ENCODE assay signal across 8 cellular contexts in the genomic region with DNA sequence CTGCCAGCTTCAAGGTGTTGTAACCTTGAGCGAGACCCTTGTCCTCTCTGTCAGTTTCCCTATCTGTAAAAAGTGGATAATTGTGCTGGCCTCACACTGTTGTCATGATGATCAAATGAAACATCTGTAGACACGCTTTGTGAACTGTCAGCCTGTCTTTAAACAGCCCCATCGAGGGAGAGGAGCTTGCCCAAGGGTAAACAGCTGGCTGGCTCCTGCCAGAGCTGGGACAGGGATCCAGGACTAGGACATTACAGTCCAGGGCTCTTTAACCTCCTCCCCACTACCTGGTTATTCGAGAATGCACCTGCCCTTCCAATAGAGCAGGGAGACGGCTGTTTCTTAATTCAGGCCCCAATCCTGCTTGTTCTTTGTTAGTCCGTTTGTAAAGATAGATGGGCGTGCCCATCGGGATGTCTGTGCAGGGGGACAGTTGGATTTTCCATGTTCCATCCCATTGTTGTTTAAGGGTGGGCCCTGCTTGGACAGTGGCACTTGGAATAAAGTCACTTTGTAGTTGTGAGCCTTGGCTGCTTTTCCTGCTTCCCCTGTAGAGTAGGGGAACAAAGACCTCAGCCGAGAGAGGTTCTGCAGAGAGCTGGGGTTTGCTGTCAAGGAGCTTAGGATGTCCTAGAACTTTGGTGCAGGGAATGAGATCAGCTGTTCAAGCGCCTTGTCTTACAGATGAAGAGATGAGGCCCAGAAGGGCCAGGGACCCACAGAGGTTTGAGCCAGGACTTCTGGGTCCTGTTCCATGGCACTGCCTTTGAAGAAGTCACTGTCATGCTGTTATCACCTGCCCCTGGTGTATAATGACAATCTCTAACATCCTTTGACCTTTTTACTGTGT.
DNase-seq lines count a peak whose midpoint lies in the region; ATAC-seq and TF ChIP-seq lines count a peak whose summit lies in the region.

No MANE protein-coding gene starts in this region.

- H3K4me1 ChIP-seq in hepatocyte (ENCODE audit: insufficient read depth) (peaks cover 60% of the 10 kb centered on the region), spleen (peaks cover 53 to 75% (median 74%) of the 10 kb centered on the region in 6 donors)

- H3K9me3 Mint-ChIP-seq in activated CD8-positive, alpha-beta T cell treated with anti-CD3 and anti-CD28 coated beads for 36 hours: no peaks in the 10 kb centered on the region

- peak overlapping the region; percentile 77 for H3K27ac Mint-ChIP-seq in activated CD8-positive, alpha-beta T cell treated with anti-CD3 and anti-CD28 coated beads for 36 hours

- H3K4me2 ChIP-seq in hepatocyte: peak overlapping the region; percentile 99

- TF ChIP-seq POLR2A in spleen (IDR thresholded peaks at IDR 0.05): no peak

- intact Hi-C loops in activated CD8-positive, alpha-beta T cell treated with anti-CD3 and anti-CD28 coated beads for 36 hours (cut with micrococcal nuclease): no loop called here
- intact Hi-C loops in spleen (cut with DNase I; ENCODE audit: low total_unique reads): no loop called here

- peak overlapping the region; percentile 83 for H3K4me3 Mint-ChIP-seq in activated CD8-positive, alpha-beta T cell treated with anti-CD3 and anti-CD28 coated beads for 36 hours

- no peaks in the 10 kb centered on the region for H3K27me3 Mint-ChIP-seq in activated CD8-positive, alpha-beta T cell treated with anti-CD3 and anti-CD28 coated beads for 36 hours

- CTCF ChIA-PET in activated CD8-positive, alpha-beta T cell treated with anti-CD3 and anti-CD28 coated beads for 36 hours (lab: Charles Lee): interaction anchor here (1.2 to 1.4 kb wide), 3 partner anchors 10 to 143 kb away, joined by 3 to 5 read pairs (median 4); a partner anchor contains a TSS

- H3K9me3 ChIP-seq in hepatocyte (ENCODE audit: low read depth) (no peaks in the 10 kb centered on the region), spleen (no peaks in the 10 kb centered on the region)

- ATAC-seq in activated CD8-positive, alpha-beta T cell treated with anti-CD3 and anti-CD28 coated beads for 36 hours: no peak
- no peak for ATAC-seq in GM21447 (IDR thresholded peaks at IDR 0.05; ENCODE audit: unreplicated experiment)
- ATAC-seq in HG03520 (IDR thresholded peaks at IDR 0.05; ENCODE audit: unreplicated experiment): no peak

- H3K27ac ChIP-seq in hepatocyte (peak overlapping the region; percentile 88), spleen (peak overlapping the region; percentile 76 to 97 (median 91))

- H4K20me1 ChIP-seq in hepatocyte (ENCODE audit: insufficient read depth, poor library complexity, severe bottlenecking): peaks cover 62% of the 10 kb centered on the region

- H3K4me1 Mint-ChIP-seq in activated CD8-positive, alpha-beta T cell treated with anti-CD3 and anti-CD28 coated beads for 36 hours (ENCODE audit: low read depth): peaks cover 70% of the 10 kb centered on the region

- H3K9me2 ChIP-seq in hepatocyte (replicated peaks; ENCODE audit: insufficient read depth): no peaks in the 10 kb centered on the region

- WGBS in hepatocyte (ENCODE audit: low lambda C conversion rate, missing lambda C conversion rate): 38% methylated on average over 10 of the region's 10 CpGs
- 54 to 80% (median 61%) methylated on average over 10 of the region's 10 CpGs for whole genome bisulfite sequencing in spleen, 5 donors

- H3K4me3 ChIP-seq in HFF-Myc (replicated peaks; ENCODE audit: low read depth, low read length): peak overlapping the region; percentile 90
- peak overlapping the region; percentile 94 for H3K4me3 ChIP-seq in hepatocyte
- peak overlapping the region in 7 of 8 donors; percentile 62 to 80 (median 68) for H3K4me3 ChIP-seq in spleen

- no peak for DNase-seq in HFF-Myc (ENCODE audit: extremely low read depth, low read depth)
- DNase-seq in activated CD8-positive, alpha-beta T cell treated with anti-CD3 and anti-CD28 coated beads for 36 hours: no peak
- no peak for DNase-seq in hepatocyte (ENCODE audit: low spot score)
- DNase-seq in spleen: no peak
- DNase-seq in iPS-NIHi11 (ENCODE audit: low spot score): no peak
- DNase-seq in NCI-H1436 treated with DMSO at 0.1 percent for 48 hours (lab: John Stamatoyannopoulos, UW): no peak

- POLR2A ChIA-PET in activated CD8-positive, alpha-beta T cell treated with anti-CD3 and anti-CD28 coated beads for 36 hours (lab: Charles Lee): interaction anchor here (1.1 to 1.8 kb wide), 2 partner anchors 10 to 181 kb away, joined by 3 to 4 read pairs; no protein-coding TSS in a partner anchor

- H2AFZ ChIP-seq in hepatocyte: no peak overlapping the region

- H3K36me3 ChIP-seq in hepatocyte (replicated peaks; ENCODE audit: insufficient read depth, low read depth): no peaks in the 10 kb centered on the region
- H3K36me3 ChIP-seq in spleen: peaks cover 0 to 8% (median 0%) of the 10 kb centered on the region in 6 donors

- TF ChIP-seq CTCF in HFF-Myc (IDR thresholded peaks at IDR 0.05; ENCODE audit: low read depth, low read length, missing control alignments): no peak
- no peak for TF ChIP-seq CTCF in activated CD8-positive, alpha-beta T cell treated with anti-CD3 and anti-CD28 coated beads for 36 hours (IDR thresholded peaks at IDR 0.05)
- TF ChIP-seq CTCF in hepatocyte (IDR thresholded peaks at IDR 0.05; ENCODE audit: poor library complexity): no peak
- no peak for TF ChIP-seq CTCF in spleen (IDR thresholded peaks at IDR 0.05 in 8 of 11, conservative IDR thresholded peaks at IDR 0.05 in 3 of 11)

- H3K27me3 ChIP-seq in hepatocyte: no peaks in the 10 kb centered on the region
- H3K27me3 ChIP-seq in spleen (replicated peaks in 1 of 7): no peaks in the 10 kb centered on the region

- H3K36me3 Mint-ChIP-seq in activated CD8-positive, alpha-beta T cell treated with anti-CD3 and anti-CD28 coated beads for 36 hours (ENCODE audit: low read depth): no peaks in the 10 kb centered on the region

- peaks cover 68% of the 10 kb centered on the region for H3K79me2 ChIP-seq in hepatocyte
